Comparison of ENCODE assay signal across 7 cellular contexts in genomic region chr21:42513985-42514882, GRCh38. TPM values are rescaled to one million over a fixed set of nuclear protein-coding genes. Genes with fewer than 3 reads are reported as not detected.
DNase-seq lines count a peak whose midpoint lies in the region; ATAC-seq and TF ChIP-seq lines count a peak whose summit lies in the region.

No MANE protein-coding gene starts in this region.

- peaks cover 45% of the 10 kb centered on the region for H3K4me1 ChIP-seq in SJSA1 (replicated peaks)
- peaks cover 17 to 56% (median 39%) of the 10 kb centered on the region in 6 donors for H3K4me1 ChIP-seq in spleen

- no peak for TF ChIP-seq CTCF in spleen (IDR thresholded peaks at IDR 0.05 in 8 of 11, conservative IDR thresholded peaks at IDR 0.05 in 3 of 11)

- 1% methylated on average over 39 to 77 of the region's 77 CpGs for WGBS in spleen, 5 donors

- H3K36me3 ChIP-seq in SJSA1 (no peaks in the 10 kb centered on the region), spleen (peaks cover 0 to 26% (median 16%) of the 10 kb centered on the region in 6 donors)

- intact Hi-C loops in spleen (cut with DNase I; ENCODE audit: low total_unique reads): loop anchor here (10.0 kb wide), 1 partner anchor 49 kb away; no protein-coding TSS in a partner anchor

- ATAC-seq in HG03108 (IDR thresholded peaks at IDR 0.05; ENCODE audit: unreplicated experiment) (peak; percentile 44), GM18868 (IDR thresholded peaks at IDR 0.05; ENCODE audit: unreplicated experiment) (no peak)

- H3K27ac ChIP-seq in SJSA1 (no peak overlapping the region), spleen (peak overlapping the region; percentile 69 to 91 (median 84))

- H3K27me3 ChIP-seq in SJSA1 (replicated peaks): no peaks in the 10 kb centered on the region
- no peaks in the 10 kb centered on the region for H3K27me3 ChIP-seq in spleen (replicated peaks in 1 of 7)

- H3K9me3 ChIP-seq in SJSA1 (replicated peaks): no peaks in the 10 kb centered on the region
- no peaks in the 10 kb centered on the region for H3K9me3 ChIP-seq in spleen

- peak in 1 of 2 experiments; percentile 42 for DNase-seq in SJSA1 (ENCODE audit: low read depth in 1 of 2, low spot score in 2 of 2)
- DNase-seq in activated naive CD8-positive, alpha-beta T cell treated with anti-CD3 and anti-CD28 coated beads, Interleukin-2, amount 50 U/mL, for 16 hours (ENCODE audit: low read depth, low spot score): peak; percentile 34
- DNase-seq in spleen: peak; percentile 91

- peak; percentile 50 for TF ChIP-seq POLR2A in GM18526 (IDR thresholded peaks at IDR 0.05; ENCODE audit: extremely low read depth, insufficient read length)
- no peak for TF ChIP-seq POLR2A in spleen (IDR thresholded peaks at IDR 0.05)

- H3K4me3 ChIP-seq in SJSA1 (peak overlapping the region; percentile 57), iPS-11a (ENCODE audit: low read depth, low read length) (peak overlapping the region; percentile 51), spleen (peak overlapping the region; percentile 77 to 96 (median 86))

RNA-seq across cellular contexts. Expression of gene SLC37A1, which starts 0.6 kb away (rescaled TPM):
- total RNA-seq in SJSA1 (2014; rRNA removed; shearing (Covaris generic)): 2.1 and 5.2 TPM in 2 replicates
- total RNA-seq in spleen: 10 to 100 TPM; 20.9 to 31.4 (median 24.5) TPM
- polyA plus RNA-seq in spleen: 10 to 100 TPM in 1 of 3 donors, 1 to 10 TPM in 2; 6.9 to 12.0 (median 9.5) TPM

RNA-seq across cellular contexts. Expression of gene RSPH1, which starts 18.2 kb away (rescaled TPM):
- total RNA-seq in SJSA1 (2014; rRNA removed; shearing (Covaris generic)): not detected in 2 replicates
- under 1 TPM in 2 of 7 donors, not detected in 5; 0.25 to 0.33 TPM for total RNA-seq in spleen
- polyA plus RNA-seq in spleen: under 1 TPM; 0.10 to 0.35 (median 0.26) TPM
